Comparison of ENCODE assay signal across 8 cellular contexts in the genomic region with DNA sequence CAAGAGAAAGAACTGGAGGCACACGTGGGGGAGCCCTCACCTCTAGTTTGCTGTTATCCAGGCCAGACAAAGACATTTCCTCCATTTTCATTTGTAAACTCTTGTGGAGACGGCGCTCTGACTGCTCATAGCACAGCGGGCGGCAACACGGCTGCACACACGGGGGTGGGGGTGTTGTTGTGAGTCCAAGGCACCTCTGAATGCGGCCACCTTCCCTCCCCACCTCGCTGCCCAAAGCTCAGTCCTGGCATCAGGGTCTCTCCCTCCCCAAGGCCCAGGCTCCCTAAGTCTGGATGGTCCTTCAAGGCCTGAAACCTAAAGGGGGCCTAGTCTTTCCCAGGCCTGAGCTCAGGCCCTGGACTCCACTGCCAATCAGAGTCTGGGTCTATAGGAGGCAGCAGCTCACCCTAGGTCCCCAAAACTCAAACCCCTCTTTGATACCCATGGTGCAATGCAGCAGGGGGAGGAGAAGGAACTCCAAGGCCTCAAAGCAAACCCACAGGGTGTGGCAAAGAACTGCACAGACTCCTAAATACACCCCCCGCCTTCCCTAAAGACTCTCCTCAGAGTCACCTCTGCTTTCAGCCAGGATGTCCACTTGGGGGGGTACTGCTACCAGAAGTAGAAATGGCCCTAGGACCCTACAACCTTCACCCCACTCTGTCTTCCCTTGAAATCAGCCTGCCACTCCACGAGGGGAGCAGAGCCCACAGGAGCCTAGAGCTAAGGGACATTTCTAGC. TPM values are rescaled to one million over a fixed set of nuclear protein-coding genes. Genes with fewer than 3 reads are reported as not detected.
A peak's percentile ranks its signal among the peaks of the same experiment; 100 is the strongest.
DNase-seq lines count a peak whose midpoint lies in the region; ATAC-seq and TF ChIP-seq lines count a peak whose summit lies in the region.

No MANE protein-coding gene starts in this region.

- H3K36me3 ChIP-seq in muscle layer of colon (ENCODE audit: insufficient read depth, low read length): peaks cover 37% of the 10 kb centered on the region

- peak; percentile 32 for ATAC-seq in CD4-positive, alpha-beta T cell (ENCODE audit: poor library complexity)
- ATAC-seq in GM19324 (IDR thresholded peaks at IDR 0.05; ENCODE audit: low FRiP score, unreplicated experiment): no peak

- peaks cover 55% of the 10 kb centered on the region for H3K36me3 Mint-ChIP-seq in CD4-positive, alpha-beta T cell (ENCODE audit: low read depth)
- H3K36me3 Mint-ChIP-seq in HFFc6 (ENCODE audit: low read depth): peaks cover 17% of the 10 kb centered on the region
- H3K36me3 Mint-ChIP-seq in T-helper 2 cell treated with Interferon-gamma antibody and Interleukin-4, amounts not matched to agents 5 μg/mL and 100 μg/mL, for 36 hours (ENCODE audit: low read depth): peaks cover 39% of the 10 kb centered on the region

- intact Hi-C loops in CD4-positive, alpha-beta T cell (cut with DNase I, micrococcal nuclease): loop anchor here (1.0 to 2.0 kb wide), 3 partner anchors 10 to 21 kb away; a partner anchor contains a TSS
- intact Hi-C loops in dorsolateral prefrontal cortex (cut with DNase I): no loop called here

- H3K4me3 Mint-ChIP-seq in CD4-positive, alpha-beta T cell: peak overlapping the region; percentile 90
- peak overlapping the region; percentile 84 for H3K4me3 Mint-ChIP-seq in HFFc6
- H3K4me3 Mint-ChIP-seq in T-helper 2 cell treated with Interferon-gamma antibody and Interleukin-4, amounts not matched to agents 5 μg/mL and 100 μg/mL, for 36 hours: peak overlapping the region; percentile 94

- CTCF ChIA-PET in CD4-positive, alpha-beta T cell (lab: Charles Lee): interaction anchor here (0.9 to 4.0 kb wide), 5 partner anchors 9 to 23 kb away, joined by 3 to 20 read pairs (median 4); no protein-coding TSS in a partner anchor

- POLR2A ChIA-PET in CD4-positive, alpha-beta T cell (lab: Charles Lee): interaction anchor here (1.0 to 8.5 kb wide), 8 partner anchors 9 to 129 kb away, joined by 5 to 181 read pairs (median 8); a partner anchor contains a TSS

- DNase-seq in CD4-positive, alpha-beta T cell: peak in 8 of 10 experiments; percentile 35 to 59 (median 50)
- DNase-seq in HFFc6 (peak; percentile 45), dorsolateral prefrontal cortex (peak in 2 of 10 donors; percentile 12 to 29), NCI-H69 (lab: John Stamatoyannopoulos, UW) (no peak), mucosa of gallbladder (ENCODE audit: low spot score) (no peak)
- DNase-seq in T-helper 2 cell treated with Interferon-gamma antibody and Interleukin-4, amounts not matched to agents 5 μg/mL and 100 μg/mL, for 36 hours (ENCODE audit: low spot score): peak; percentile 42

- peaks cover 36% of the 10 kb centered on the region for H3K4me1 Mint-ChIP-seq in CD4-positive, alpha-beta T cell (ENCODE audit: low read depth)
- H3K4me1 Mint-ChIP-seq in HFFc6 (ENCODE audit: low read depth): peaks cover 46% of the 10 kb centered on the region
- peaks cover 24% of the 10 kb centered on the region for H3K4me1 Mint-ChIP-seq in T-helper 2 cell treated with Interferon-gamma antibody and Interleukin-4, amounts not matched to agents 5 μg/mL and 100 μg/mL, for 36 hours (ENCODE audit: low read depth)

- no peaks in the 10 kb centered on the region for H3K9me3 Mint-ChIP-seq in CD4-positive, alpha-beta T cell
- H3K9me3 Mint-ChIP-seq in HFFc6: no peaks in the 10 kb centered on the region
- H3K9me3 Mint-ChIP-seq in T-helper 2 cell treated with Interferon-gamma antibody and Interleukin-4, amounts not matched to agents 5 μg/mL and 100 μg/mL, for 36 hours: no peaks in the 10 kb centered on the region

- H3K27ac ChIP-seq in CD4-positive, alpha-beta T cell (ENCODE audit: low read depth, low read length): peak overlapping the region; percentile 83
- H3K27ac ChIP-seq in dorsolateral prefrontal cortex (peak overlapping the region in 58 of 59 donors; percentile 81 to 99 (median 94)), muscle layer of colon (ENCODE audit: low read depth, low read length) (peak overlapping the region; percentile 88)

- H3K27me3 ChIP-seq in CD4-positive, alpha-beta T cell (ENCODE audit: control insufficient read depth, insufficient read depth, low read length): no peaks in the 10 kb centered on the region
- H3K27me3 ChIP-seq in dorsolateral prefrontal cortex (no peaks in the 10 kb centered on the region), muscle layer of colon (ENCODE audit: control insufficient read depth in 1 of 2, insufficient read depth in 2 of 2, low read length in 2 of 2) (no peaks in the 10 kb centered on the region)

- peak overlapping the region; percentile 85 for H3K9ac ChIP-seq in muscle layer of colon (ENCODE audit: low read length)

- peak overlapping the region; percentile 58 to 91 (median 81) for H3K4me3 ChIP-seq in dorsolateral prefrontal cortex
- peak overlapping the region; percentile 66 to 72 for H3K4me3 ChIP-seq in muscle layer of colon (ENCODE audit: low read depth in 1 of 2, low read length in 2 of 2)

- peaks cover 25% of the 10 kb centered on the region for H3K4me1 ChIP-seq in muscle layer of colon (ENCODE audit: insufficient read depth, low read length)

- TF ChIP-seq CTCF in CD4-positive, alpha-beta T cell (IDR thresholded peaks at IDR 0.05): no peak
- TF ChIP-seq CTCF in HFFc6 (IDR thresholded peaks at IDR 0.05): peak; percentile 61
- TF ChIP-seq CTCF in dorsolateral prefrontal cortex (IDR thresholded peaks at IDR 0.05 in 54 of 56, conservative IDR thresholded peaks at IDR 0.05 in 2 of 56; ENCODE audit: low read depth in 1 of 56, partially characterized antibody in 56 of 56): peak in 5 of 56 donors; percentile 13 to 25 (median 17)

- no peaks in the 10 kb centered on the region for H3K27me3 Mint-ChIP-seq in CD4-positive, alpha-beta T cell
- no peaks in the 10 kb centered on the region; the same call in 1 of the 2 replicates for H3K27me3 Mint-ChIP-seq in HFFc6 (ENCODE audit: insufficient read depth)
- H3K27me3 Mint-ChIP-seq in T-helper 2 cell treated with Interferon-gamma antibody and Interleukin-4, amounts not matched to agents 5 μg/mL and 100 μg/mL, for 36 hours (ENCODE audit: low read depth): no peaks in the 10 kb centered on the region

- peak overlapping the region; percentile 93 for H3K27ac Mint-ChIP-seq in CD4-positive, alpha-beta T cell
- H3K27ac Mint-ChIP-seq in HFFc6: peak overlapping the region; percentile 76
- H3K27ac Mint-ChIP-seq in T-helper 2 cell treated with Interferon-gamma antibody and Interleukin-4, amounts not matched to agents 5 μg/mL and 100 μg/mL, for 36 hours: peak overlapping the region; percentile 95

- H3K9me3 ChIP-seq in CD4-positive, alpha-beta T cell (ENCODE audit: control insufficient read depth, low read length): no peaks in the 10 kb centered on the region
- H3K9me3 ChIP-seq in muscle layer of colon (ENCODE audit: low read length): no peaks in the 10 kb centered on the region

RNA-seq across cellular contexts. Expression of a gene that starts 1.5 kb away (rescaled TPM):
- total RNA-seq in CD4-positive, alpha-beta T cell: 10 to 100 TPM; 85.2 to 99.2 TPM
- total RNA-seq in HFFc6 (2021; fragmentation: NEBNext Ultra II Directional; extraction: Animal tissue kit (Norgen Biotek cat#: 25700)): 10 to 100 TPM; 61.1 to 72.2 (median 68.4) TPM
- 100 to 1,000 TPM in 119 of 120 experiments, 10 to 100 TPM in 1; 95.4 to 294 (median 207) TPM for total RNA-seq in dorsolateral prefrontal cortex
- total RNA-seq in mucosa of gallbladder: 77.0 TPM

RNA-seq across cellular contexts. Expression of a gene that starts 11.4 kb away (rescaled TPM):
- total RNA-seq in CD4-positive, alpha-beta T cell: 10 to 100 TPM; 33.3 to 34.8 TPM
- total RNA-seq in HFFc6 (2021; fragmentation: NEBNext Ultra II Directional; extraction: Animal tissue kit (Norgen Biotek cat#: 25700)): 10 to 100 TPM; 29.8 to 37.7 (median 34.0) TPM
- total RNA-seq in dorsolateral prefrontal cortex: 10 to 100 TPM; 25.4 to 51.8 (median 37.8) TPM
- total RNA-seq in mucosa of gallbladder: 49.4 TPM

RNA-seq across cellular contexts. Expression of a gene that starts 21.3 kb away (rescaled TPM):
- total RNA-seq in CD4-positive, alpha-beta T cell: 100 to 1,000 TPM; 148 to 158 TPM
- 10 to 100 TPM; 58.6 to 69.1 (median 65.6) TPM for total RNA-seq in HFFc6 (2021; fragmentation: NEBNext Ultra II Directional; extraction: Animal tissue kit (Norgen Biotek cat#: 25700))
- total RNA-seq in dorsolateral prefrontal cortex: 10 to 100 TPM; 56.2 to 94.1 (median 72.5) TPM
- 95.6 TPM for total RNA-seq in mucosa of gallbladder

RNA-seq across cellular contexts. Expression of a gene that starts 27.6 kb away (rescaled TPM):
- total RNA-seq in CD4-positive, alpha-beta T cell: under 1 TPM in 1 of 2 experiments, not detected in 1; 0.11 TPM
- total RNA-seq in HFFc6 (2021; fragmentation: NEBNext Ultra II Directional; extraction: Animal tissue kit (Norgen Biotek cat#: 25700)): under 1 TPM in 3 of 6 experiments, not detected in 3; 0.18 to 0.48 (median 0.29) TPM
- 1 to 10 TPM in 26 of 120 experiments, under 1 TPM in 78, not detected in 16; 0.23 to 3.2 (median 0.64) TPM for total RNA-seq in dorsolateral prefrontal cortex
- total RNA-seq in mucosa of gallbladder: 0.58 TPM

RNA-seq across cellular contexts. Expression of a gene that starts 56.4 kb away (rescaled TPM):
- total RNA-seq in CD4-positive, alpha-beta T cell: 1 to 10 TPM; 1.6 TPM
- total RNA-seq in HFFc6 (2021; fragmentation: NEBNext Ultra II Directional; extraction: Animal tissue kit (Norgen Biotek cat#: 25700)): 1 to 10 TPM; 4.0 to 7.6 (median 6.7) TPM
- total RNA-seq in dorsolateral prefrontal cortex (1 to 10 TPM in 35 of 120 experiments, under 1 TPM in 74, not detected in 11; 0.19 to 2.8 (median 0.78) TPM), mucosa of gallbladder (1.0 TPM)

Comparison
In these comparisons a context has a peak if more than half of its experiments do, and no peak if none do; other contexts are left out.
1. DNase-seq: peak in CD4-positive, alpha-beta T cell (8 of 10), HFFc6 (single experiment) and T-helper 2 cell treated with Interferon-gamma antibody and Interleukin-4, amounts not matched to agents 5 μg/mL and 100 μg/mL, for 36 hours (single experiment); none in NCI-H69 (single experiment) and mucosa of gallbladder (single experiment).
2. intact Hi-C loops: an anchor here in CD4-positive, alpha-beta T cell (1.0 to 2.0 kb wide); none called in dorsolateral prefrontal cortex.
3. Peak in every context shown above with its lines, with median percentiles within 50 percentile points of each other: H3K27ac ChIP-seq, H3K27ac Mint-ChIP-seq and H3K4me3 Mint-ChIP-seq.